In genomic region chr1:190416239-190416638, GRCh38 we compare ENCODE assay signal across 20 cellular contexts.
DNase-seq lines count a peak whose midpoint lies in the region; ATAC-seq and TF ChIP-seq lines count a peak whose summit lies in the region.
"Had no signal": no experiment of that assay in that cellular context is flagged by ENCODE, and none has a peak within 500 bp of the region (broad histone marks: within the 10 kb centered on the region; RNA-seq: fewer than 3 reads in every experiment).

No MANE protein-coding gene starts in this region.

- peaks cover 11% of the 10 kb centered on the region; the same call in 1 of the 2 replicates for H3K27me3 ChIP-seq in PC-3 (ENCODE audit: low read length)
- H3K27me3 ChIP-seq in stomach, result no peaks in the 10 kb centered on the region
- H3K27me3 ChIP-seq: transverse colon had no signal

- H3K4me2 ChIP-seq in PC-3 (ENCODE audit: low read length), result no peak overlapping the region

- no peaks in the 10 kb centered on the region for H3K4me1 ChIP-seq in PC-3 (ENCODE audit: insufficient read depth, low read length)
- H3K4me1 ChIP-seq in stomach, result no peaks in the 10 kb centered on the region
- H3K4me1 ChIP-seq: transverse colon had no signal

- H3K27ac ChIP-seq in 22Rv1 (no peak overlapping the region), PC-3 (ENCODE audit: low read length) (no peak overlapping the region), stomach (no peak overlapping the region)
- H3K27ac ChIP-seq: epithelial cell of prostate, transverse colon had no signal

- no peak overlapping the region for H3K9ac ChIP-seq in PC-3 (ENCODE audit: low read length)

- no peak overlapping the region for H3K4me3 ChIP-seq in PC-3 (ENCODE audit: low read length)
- H3K4me3 ChIP-seq in epithelial cell of proximal tubule (ENCODE audit: low read depth, low read length), result no peak overlapping the region
- no peak overlapping the region for H3K4me3 ChIP-seq in stomach
- H3K4me3 ChIP-seq: transverse colon had no signal

- H3K36me3 ChIP-seq in PC-3 (ENCODE audit: low read depth, low read length) (no peaks in the 10 kb centered on the region), stomach (no peaks in the 10 kb centered on the region)
- H3K36me3 ChIP-seq: transverse colon had no signal

- DNase-seq in PC-3, result peak; percentile 19
- no peak for DNase-seq in epithelial cell of proximal tubule (ENCODE audit: low read depth)
- no peak for DNase-seq in KBM-7
- DNase-seq in HCEC 1CT, result no peak
- no peak for DNase-seq in Ammon's horn (ENCODE audit: low spot score)
- no peak for DNase-seq in stomach
- DNase-seq: activated naive CD8-positive, alpha-beta T cell treated with anti-CD3 and anti-CD28 coated beads for 36 hours; activated T-cell treated with anti-CD3 and anti-CD28 coated beads, Interleukin-2, amount 50 U/mL, for 48 hours; immature natural killer cell; NCI-H1105 treated with DMSO at 0.1 percent for 48 hours; NCI-H226; nucleus accumbens; right cardiac atrium; stimulated activated CD4-positive, alpha-beta T cell treated with anti-CD3 and anti-CD28 coated beads, Interleukin-15, amount 100 ng/mL, for 24 hours; transverse colon had no signal

- H4K20me1 ChIP-seq in PC-3 (ENCODE audit: low read length), result no peaks in the 10 kb centered on the region

- BruUV-seq in PC-3 (replicated peaks; lab: Mats Ljungman, UMichigan), result no TSS peak

- H3K9me2 ChIP-seq in PC-3 (replicated peaks; ENCODE audit: low read length), result no peaks in the 10 kb centered on the region

- no peak for TF ChIP-seq POLR2A in stomach (IDR thresholded peaks at IDR 0.05)

- WGBS in stomach, 5 donors, result 63 to 74% (median 70%) methylated on average over 1 of the region's 1 CpG

- TF ChIP-seq EP300 in stomach (IDR thresholded peaks at IDR 0.05), result no peak

- TF ChIP-seq CTCF in 22Rv1 (IDR thresholded peaks at IDR 0.05) (peak; percentile 28), PC-3 (conservative IDR thresholded peaks at IDR 0.05; ENCODE audit: low read depth, low read length) (peak; percentile 47; the same call in 1 of the 2 replicates), epithelial cell of proximal tubule (conservative IDR thresholded peaks at IDR 0.05; ENCODE audit: low read depth, low read length) (peak; percentile 21), stomach (IDR thresholded peaks at IDR 0.05) (no peak)

- no peaks in the 10 kb centered on the region for H3K79me2 ChIP-seq in PC-3 (ENCODE audit: low read length)

- H3F3A ChIP-seq in PC-3 (ENCODE audit: low read length, unreplicated experiment), result no peaks in the 10 kb centered on the region

- H2AFZ ChIP-seq in PC-3 (ENCODE audit: low read length), result no peak overlapping the region

- CTCF ChIA-PET in PC-3 (lab: Charles Lee), result no interaction called here

- ATAC-seq in GM18868 (IDR thresholded peaks at IDR 0.05; ENCODE audit: unreplicated experiment) (peak; percentile 53), PC-3 (peak; percentile 37; the same call in 1 of the 2 replicates)
- ATAC-seq: activated CD4-positive, CD25-positive, alpha-beta regulatory T cell treated with anti-CD3 and anti-CD28 coated beads, Interleukin-2, amount 50 U/mL, for 24 hours; right cardiac atrium; stimulated activated memory B cell treated with anti-CD40 and anti-IgM and Interleukin-4, amounts not matched to agents 10 μg/mL and 1 μg/mL and 100 μg/mL, for 72 hours had no signal

- POLR2A ChIA-PET in PC-3 (lab: Charles Lee; ENCODE audit: unreplicated experiment), result no interaction called here

- no peaks in the 10 kb centered on the region for H3K9me3 ChIP-seq in PC-3 (ENCODE audit: low read length)
- H3K9me3 ChIP-seq in stomach, result no peaks in the 10 kb centered on the region
- H3K9me3 ChIP-seq: transverse colon had no signal

- in situ Hi-C loops in KBM-7 (cut with MboI; ENCODE audit: low pct_unique_long_range_greater_than_20kb, low sequenced_read_pairs), result no loop called here

- intact Hi-C loops in PC-3 (cut with micrococcal nuclease) (no loop called here), stomach (cut with DNase I; ENCODE audit: low total_unique reads) (no loop called here)

Comparison
In these comparisons a context has a peak if more than half of its experiments do, and no peak if none do; other contexts are left out.
1. CTCF ChIP-seq: peak in 22Rv1 (single experiment), PC-3 (single experiment) and epithelial cell of proximal tubule (single experiment); none in stomach (0 of 7).